20 cellular contexts compared by ENCODE assay signal in genomic region chr20:53646550-53646949, GRCh38.
"Had no signal": no experiment of that assay in that cellular context is flagged by ENCODE, and none has a peak within 500 bp of the region (broad histone marks: within the 10 kb centered on the region; RNA-seq: fewer than 3 reads in every experiment).

No MANE protein-coding gene starts in this region.

- ATAC-seq: esophagus mucosa, heart left ventricle, natural killer cell, right cardiac atrium had no signal

- H3K27ac ChIP-seq: coronary artery, heart left ventricle, ovary, suprapubic skin, thyroid gland, uterus had no signal

- H3K36me3 ChIP-seq: heart left ventricle, ovary, suprapubic skin, thyroid gland, uterus had no signal

- H3K27me3 ChIP-seq: heart left ventricle, ovary, suprapubic skin, thyroid gland, uterus had no signal

- H3K9me3 ChIP-seq: heart left ventricle, ovary, suprapubic skin, thyroid gland, uterus had no signal

- DNase-seq: effector memory CD4-positive, alpha-beta T cell; heart left ventricle; hippocampal formation; kidney glomerular epithelial cell; mammary epithelial cell; natural killer cell; nucleus accumbens; ovary; right cardiac atrium; small intestine; stimulated activated CD4-positive, alpha-beta T cell treated with anti-CD3 and anti-CD28 coated beads, Interleukin-12 subunit alpha, Interleukin-12 subunit beta, amount 100 ng/mL, for 4 hours; stimulated activated naive CD4-positive, alpha-beta T cell; uterus had no signal

- FAIRE-seq: endometrium, frontal cortex, islet of Langerhans, small intestine had no signal

- H3K4me1 ChIP-seq: uterus had no signal

- H3K4me3 ChIP-seq: coronary artery, heart left ventricle, ovary, suprapubic skin, thyroid gland, uterus had no signal
